ENCODE assay signal across 1 cellular context in genomic region chr11:47409440-47410403, GRCh38.
TF ChIP-seq lines count a peak whose summit lies in the region.

No MANE protein-coding gene starts in this region.

TF ChIP-seq in GM12878, 131 proteins besides CTCF, POLR2A, EP300 and RAD21:
- TF ChIP-seq, protein P1, sequence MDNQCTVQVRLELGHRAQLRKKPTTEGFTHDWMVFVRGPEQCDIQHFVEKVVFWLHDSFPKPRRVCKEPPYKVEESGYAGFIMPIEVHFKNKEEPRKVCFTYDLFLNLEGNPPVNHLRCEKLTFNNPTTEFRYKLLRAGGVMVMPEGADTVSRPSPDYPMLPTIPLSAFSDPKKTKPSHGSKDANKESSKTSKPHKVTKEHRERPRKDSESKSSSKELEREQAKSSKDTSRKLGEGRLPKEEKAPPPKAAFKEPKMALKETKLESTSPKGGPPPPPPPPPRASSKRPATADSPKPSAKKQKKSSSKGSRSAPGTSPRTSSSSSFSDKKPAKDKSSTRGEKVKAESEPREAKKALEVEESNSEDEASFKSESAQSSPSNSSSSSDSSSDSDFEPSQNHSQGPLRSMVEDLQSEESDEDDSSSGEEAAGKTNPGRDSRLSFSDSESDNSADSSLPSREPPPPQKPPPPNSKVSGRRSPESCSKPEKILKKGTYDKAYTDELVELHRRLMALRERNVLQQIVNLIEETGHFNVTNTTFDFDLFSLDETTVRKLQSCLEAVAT (IDR thresholded peaks at IDR 0.05), result no peak
- no peak for TF ChIP-seq ZNF24 (IDR thresholded peaks at IDR 0.05)
- TF ChIP-seq HDAC2 (IDR thresholded peaks at IDR 0.05), result no peak
- no peak for TF ChIP-seq CHD2 (IDR thresholded peaks at IDR 0.05; ENCODE audit: borderline replicate concordance, low read depth, low read length)
- TF ChIP-seq, protein P2, sequence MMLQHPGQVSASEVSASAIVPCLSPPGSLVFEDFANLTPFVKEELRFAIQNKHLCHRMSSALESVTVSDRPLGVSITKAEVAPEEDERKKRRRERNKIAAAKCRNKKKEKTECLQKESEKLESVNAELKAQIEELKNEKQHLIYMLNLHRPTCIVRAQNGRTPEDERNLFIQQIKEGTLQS (IDR thresholded peaks at IDR 0.05; ENCODE audit: borderline replicate concordance, extremely low read depth, low read depth, low read length), result no peak
- TF ChIP-seq RFX5 (IDR thresholded peaks at IDR 0.05; ENCODE audit: low read depth, low read length), result no peak
- no peak for TF ChIP-seq NR2C2 (IDR thresholded peaks at IDR 0.05; ENCODE audit: borderline replicate concordance, control insufficient read depth, insufficient read length, low read depth)
- TF ChIP-seq BMI1 (IDR thresholded peaks at IDR 0.05; ENCODE audit: borderline replicate concordance), result no peak
- TF ChIP-seq ELK1 (IDR thresholded peaks at IDR 0.05; ENCODE audit: low read depth, low read length), result no peak
- TF ChIP-seq ZNF217 (IDR thresholded peaks at IDR 0.05), result no peak
- TF ChIP-seq CBX3 (IDR thresholded peaks at IDR 0.05; ENCODE audit: borderline replicate concordance, low read depth), result no peak
- TF ChIP-seq ZNF274 (IDR thresholded peaks at IDR 0.05; ENCODE audit: insufficient read depth, insufficient read length), result no peak
- no peak for TF ChIP-seq KDM1A (IDR thresholded peaks at IDR 0.05; ENCODE audit: borderline replicate concordance)
- no peak for TF ChIP-seq IRF4 (IDR thresholded peaks at IDR 0.05; ENCODE audit: low read depth, low read length)
- no peak for TF ChIP-seq RUNX3 (IDR thresholded peaks at IDR 0.05; ENCODE audit: low read length)
